In genomic region chr9:72902268-72902667, GRCh38 we compare ENCODE assay signal across 22 cellular contexts. TPM values are rescaled to one million over a fixed set of nuclear protein-coding genes. Genes with fewer than 3 reads are reported as not detected.
"Had no signal": no experiment of that assay in that cellular context is flagged by ENCODE, and none has a peak within 500 bp of the region (broad histone marks: within the 10 kb centered on the region; RNA-seq: fewer than 3 reads in every experiment).

No MANE protein-coding gene starts in this region.

- H3K4me3 Mint-ChIP-seq: immature natural killer cell; naive thymus-derived CD4-positive, alpha-beta T cell; natural killer cell treated with Interleukin-12 subunit alpha and Interleukin-12 subunit beta and Interleukin-15 and Interleukin-18, amount 100 ng/mL, for 72 hours; stimulated activated memory B cell treated with anti-CD40 and anti-IgM and Interleukin-4, amounts not matched to agents 10 μg/mL and 1 μg/mL and 100 μg/mL, for 72 hours; stimulated activated naive CD8-positive, alpha-beta T cell treated with anti-CD3 and anti-CD28 coated beads, Interleukin-15, amount 100 ng/mL, for 72 hours; type B pancreatic cell had no signal

- H3K9me3 Mint-ChIP-seq: naive thymus-derived CD4-positive, alpha-beta T cell; natural killer cell treated with Interleukin-12 subunit alpha and Interleukin-12 subunit beta and Interleukin-15 and Interleukin-18, amount 100 ng/mL, for 72 hours; stimulated activated memory B cell treated with anti-CD40 and anti-IgM and Interleukin-4, amounts not matched to agents 10 μg/mL and 1 μg/mL and 100 μg/mL, for 72 hours; stimulated activated naive CD8-positive, alpha-beta T cell treated with anti-CD3 and anti-CD28 coated beads, Interleukin-15, amount 100 ng/mL, for 72 hours; type B pancreatic cell had no signal

- H3K27ac Mint-ChIP-seq: immature natural killer cell; naive thymus-derived CD4-positive, alpha-beta T cell; natural killer cell treated with Interleukin-12 subunit alpha and Interleukin-12 subunit beta and Interleukin-15 and Interleukin-18, amount 100 ng/mL, for 72 hours; progenitor cell of endocrine pancreas; stimulated activated memory B cell treated with anti-CD40 and anti-IgM and Interleukin-4, amounts not matched to agents 10 μg/mL and 1 μg/mL and 100 μg/mL, for 72 hours; stimulated activated naive CD8-positive, alpha-beta T cell treated with anti-CD3 and anti-CD28 coated beads, Interleukin-15, amount 100 ng/mL, for 72 hours; type B pancreatic cell had no signal

- DNase-seq: hypothalamus; immature natural killer cell; kidney; left colon; left ventricle myocardium inferior; mesendoderm; midbrain; mucosa of descending colon; naive thymus-derived CD4-positive, alpha-beta T cell; ovary; right lobe of liver; stimulated activated CD4-positive, alpha-beta T cell treated with anti-CD3 and anti-CD28 coated beads, Interleukin-1b, Interleukin-23, amount 100 ng/mL, for 48 hours; stimulated activated CD4-positive, alpha-beta T cell treated with anti-CD3 and anti-CD28 coated beads, Interleukin-2, amount 100 ng/mL, for 48 hours; stimulated activated CD4-positive, alpha-beta T cell treated with anti-CD3 and anti-CD28 coated beads, Interleukin-4, amount 100 ng/mL, for 4 hours; stimulated activated CD8-positive, alpha-beta memory T cell treated with anti-CD3 and anti-CD28 coated beads, Interleukin-4, amount 100 ng/mL, for 48 hours; stimulated activated naive CD4-positive, alpha-beta T cell treated with Interleukin-2 at 50 U/mL for 16 hours; stimulated activated naive CD8-positive, alpha-beta T cell treated with anti-CD3 and anti-CD28 coated beads, Interleukin-15, amount 100 ng/mL, for 72 hours; substantia nigra had no signal

- H3K36me3 Mint-ChIP-seq: immature natural killer cell; naive thymus-derived CD4-positive, alpha-beta T cell; natural killer cell treated with Interleukin-12 subunit alpha and Interleukin-12 subunit beta and Interleukin-15 and Interleukin-18, amount 100 ng/mL, for 72 hours; stimulated activated memory B cell treated with anti-CD40 and anti-IgM and Interleukin-4, amounts not matched to agents 10 μg/mL and 1 μg/mL and 100 μg/mL, for 72 hours; type B pancreatic cell had no signal

- H3K4me1 Mint-ChIP-seq: immature natural killer cell; stimulated activated memory B cell treated with anti-CD40 and anti-IgM and Interleukin-4, amounts not matched to agents 10 μg/mL and 1 μg/mL and 100 μg/mL, for 72 hours; stimulated activated naive CD8-positive, alpha-beta T cell treated with anti-CD3 and anti-CD28 coated beads, Interleukin-15, amount 100 ng/mL, for 72 hours had no signal

- H3K27me3 Mint-ChIP-seq: progenitor cell of endocrine pancreas; stimulated activated memory B cell treated with anti-CD40 and anti-IgM and Interleukin-4, amounts not matched to agents 10 μg/mL and 1 μg/mL and 100 μg/mL, for 72 hours; type B pancreatic cell had no signal

RNA-seq across cellular contexts. Expression of gene ALDH1A1, which starts 50.6 kb away (rescaled TPM):
- total RNA-seq: natural killer cell treated with Interleukin-12 subunit alpha and Interleukin-12 subunit beta and Interleukin-15 and Interleukin-18, amount 100 ng/mL, for 72 hours had no signal
